Comparison of ENCODE assay signal across 29 cellular contexts in genomic region chr11:9040410-9040809, GRCh38. TPM values are rescaled to one million over a fixed set of nuclear protein-coding genes. Genes with fewer than 3 reads are reported as not detected.
"Had no signal": no experiment of that assay in that cellular context is flagged by ENCODE, and none has a peak within 500 bp of the region (broad histone marks: within the 10 kb centered on the region; RNA-seq: fewer than 3 reads in every experiment).

No MANE protein-coding gene starts in this region.

- H3K36me3 ChIP-seq: left lung, lower lobe of right lung, pancreas, prostate gland, suprapubic skin, thoracic aorta, uterus had no signal

- H3K27ac ChIP-seq: left lung, lower lobe of right lung, pancreas, prostate gland, skin epidermis, suprapubic skin, thoracic aorta, tibial artery, uterus had no signal

- H3K4me3 ChIP-seq: left lung, lower lobe of right lung, pancreas, prostate gland, skin epidermis, suprapubic skin, thoracic aorta, tibial artery, uterus had no signal

- H3K4me1 Mint-ChIP-seq: naive thymus-derived CD8-positive, alpha-beta T cell; stimulated activated effector memory CD8-positive, alpha-beta T cell treated with anti-CD3 and anti-CD28 coated beads, Interleukin-12 subunit alpha, Interleukin-12 subunit beta, amount 100 ng/mL, for 72 hours had no signal

- H3K4me3 Mint-ChIP-seq: naive thymus-derived CD8-positive, alpha-beta T cell; nephron; neural crest cell; stimulated activated effector memory CD8-positive, alpha-beta T cell treated with anti-CD3 and anti-CD28 coated beads, Interleukin-12 subunit alpha, Interleukin-12 subunit beta, amount 100 ng/mL, for 72 hours; stimulated activated naive CD8-positive, alpha-beta T cell treated with anti-CD3 and anti-CD28 coated beads, Interleukin-15, Interleukin-2, amounts not matched to agents 100 ng/mL and 50 ng/mL, for 24 hours; type B pancreatic cell had no signal

- DNase-seq: hippocampal formation; kidney; left colon; left lung; lower lobe of right lung; mammary epithelial cell; mesenchymal stem cell; naive thymus-derived CD8-positive, alpha-beta T cell; nucleus accumbens; pancreas; posterior cingulate gyrus; retina; right cardiac atrium; stimulated activated CD4-positive, alpha-beta T cell treated with anti-CD3 and anti-CD28 coated beads, Interleukin-12 subunit alpha, Interleukin-12 subunit beta, amount 100 ng/mL, for 4 hours; stimulated activated CD4-positive, alpha-beta T cell treated with anti-CD3 and anti-CD28 coated beads, Interleukin-15, amount 100 ng/mL, for 24 hours; stimulated activated CD4-positive, alpha-beta T cell treated with anti-CD3 and anti-CD28 coated beads, Interleukin-4, amount 100 ng/mL, for 24 hours; stimulated activated naive CD4-positive, alpha-beta T cell; tibial artery; uterus had no signal

- H3K36me3 Mint-ChIP-seq: naive thymus-derived CD8-positive, alpha-beta T cell; stimulated activated effector memory CD8-positive, alpha-beta T cell treated with anti-CD3 and anti-CD28 coated beads, Interleukin-12 subunit alpha, Interleukin-12 subunit beta, amount 100 ng/mL, for 72 hours; type B pancreatic cell had no signal

- H3K9me3 ChIP-seq: left lung, lower lobe of right lung, pancreas, prostate gland, suprapubic skin, thoracic aorta, tibial artery, uterus had no signal

- ATAC-seq: left colon; left lung; lower lobe of right lung; naive thymus-derived CD8-positive, alpha-beta T cell; pancreas; right cardiac atrium; sciatic nerve; stimulated activated effector memory CD8-positive, alpha-beta T cell treated with anti-CD3 and anti-CD28 coated beads, Interleukin-12 subunit alpha, Interleukin-12 subunit beta, amount 100 ng/mL, for 72 hours had no signal

- H3K27me3 ChIP-seq: left lung, pancreas, suprapubic skin, tibial artery, uterus had no signal

- H3K9me3 Mint-ChIP-seq: naive thymus-derived CD8-positive, alpha-beta T cell; nephron; stimulated activated effector memory CD8-positive, alpha-beta T cell treated with anti-CD3 and anti-CD28 coated beads, Interleukin-12 subunit alpha, Interleukin-12 subunit beta, amount 100 ng/mL, for 72 hours; stimulated activated naive CD8-positive, alpha-beta T cell treated with anti-CD3 and anti-CD28 coated beads, Interleukin-15, Interleukin-2, amounts not matched to agents 100 ng/mL and 50 ng/mL, for 24 hours; type B pancreatic cell had no signal

- H3K27ac Mint-ChIP-seq: naive thymus-derived CD8-positive, alpha-beta T cell; nephron; stimulated activated effector memory CD8-positive, alpha-beta T cell treated with anti-CD3 and anti-CD28 coated beads, Interleukin-12 subunit alpha, Interleukin-12 subunit beta, amount 100 ng/mL, for 72 hours; stimulated activated naive CD8-positive, alpha-beta T cell treated with anti-CD3 and anti-CD28 coated beads, Interleukin-15, Interleukin-2, amounts not matched to agents 100 ng/mL and 50 ng/mL, for 24 hours; type B pancreatic cell had no signal

- H3K4me1 ChIP-seq: pancreas, prostate gland, suprapubic skin, tibial artery, uterus had no signal

RNA-seq across cellular contexts. Expression of gene SCUBE2, which starts 51.0 kb away (rescaled TPM):
- polyA plus RNA-seq: naive thymus-derived CD8-positive, alpha-beta T cell had no signal
